ENCODE assay signal across 1 cellular context in genomic region chr20:23519556-23519955, GRCh38.
TF ChIP-seq lines count a peak whose summit lies in the region.

No MANE protein-coding gene starts in this region.

TF ChIP-seq in HepG2, 621 proteins besides CTCF, POLR2A, EP300 and RAD21:
- TF ChIP-seq ZSCAN9 (CRISPR knock-in tag; IDR thresholded peaks at IDR 0.05; ENCODE audit: borderline replicate concordance) (no peak), ZNF407 (CRISPR knock-in tag; IDR thresholded peaks at IDR 0.05; ENCODE audit: not compliant biosample characterization) (no peak), ZNF138 (CRISPR knock-in tag; IDR thresholded peaks at IDR 0.05; ENCODE audit: low read depth) (no peak), NFIC (IDR thresholded peaks at IDR 0.05; ENCODE audit: low read length) (no peak), IKZF5 (CRISPR knock-in tag; IDR thresholded peaks at IDR 0.05) (no peak), PREB (CRISPR knock-in tag; IDR thresholded peaks at IDR 0.05) (no peak), GPN1 (CRISPR knock-in tag; IDR thresholded peaks at IDR 0.05; ENCODE audit: borderline replicate concordance) (no peak), FLYWCH1 (CRISPR knock-in tag; IDR thresholded peaks at IDR 0.05) (no peak), ZNF496 (CRISPR knock-in tag; IDR thresholded peaks at IDR 0.05; ENCODE audit: insufficient replicate concordance) (no peak), PAXIP1 (CRISPR knock-in tag; conservative IDR thresholded peaks at IDR 0.05) (no peak), HBP1 (CRISPR knock-in tag; IDR thresholded peaks at IDR 0.05; ENCODE audit: low read depth) (no peak), GATAD2A (CRISPR knock-in tag; IDR thresholded peaks at IDR 0.05) (no peak), ZBED4 (CRISPR knock-in tag; IDR thresholded peaks at IDR 0.05; ENCODE audit: borderline replicate concordance) (no peak), ZNF44 (CRISPR knock-in tag; IDR thresholded peaks at IDR 0.05) (no peak), KAT7 (CRISPR knock-in tag; IDR thresholded peaks at IDR 0.05; ENCODE audit: borderline replicate concordance) (no peak), ZNF773 (CRISPR knock-in tag; IDR thresholded peaks at IDR 0.05; ENCODE audit: borderline replicate concordance) (no peak), ZNF574 (CRISPR knock-in tag; IDR thresholded peaks at IDR 0.05) (no peak), SKIL (CRISPR knock-in tag; IDR thresholded peaks at IDR 0.05; ENCODE audit: borderline replicate concordance) (no peak), ZMAT3 (CRISPR knock-in tag; conservative IDR thresholded peaks at IDR 0.05) (no peak), PHF21A (CRISPR knock-in tag; IDR thresholded peaks at IDR 0.05) (no peak)
